23 cellular contexts compared by ENCODE assay signal in the genomic region with DNA sequence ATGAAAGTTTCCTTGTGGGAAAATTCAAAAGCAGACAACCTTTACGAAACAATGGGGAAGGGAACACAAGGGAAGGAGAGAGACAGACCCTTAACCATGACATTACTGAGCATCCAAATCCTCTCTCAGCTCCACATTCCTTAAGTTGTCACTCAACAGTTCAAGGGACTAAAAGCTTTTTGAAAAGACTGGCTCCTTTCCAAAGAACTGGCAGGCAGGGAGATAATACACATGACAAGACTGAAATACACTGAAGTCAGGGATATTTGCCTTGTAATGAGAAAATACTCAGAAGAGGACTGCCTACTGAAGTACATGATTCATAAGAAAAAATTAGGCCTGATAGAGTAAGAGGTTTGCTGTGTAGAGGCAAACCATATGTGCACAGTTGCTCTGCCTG.
"Had no signal": no experiment of that assay in that cellular context is flagged by ENCODE, and none has a peak within 500 bp of the region (broad histone marks: within the 10 kb centered on the region; RNA-seq: fewer than 3 reads in every experiment).

No MANE protein-coding gene starts in this region.

- DNase-seq: effector CD4-positive, alpha-beta T cell; endodermal cell; erythroblast; foreskin melanocyte; head of caudate nucleus; kidney; left cardiac atrium; left ventricle myocardium inferior; mesenchymal stem cell; midbrain; naive B cell; psoas muscle; retina; right lobe of liver; spleen; stimulated activated CD4-positive, alpha-beta T cell treated with anti-CD3 and anti-CD28 coated beads, Interleukin-15, amount 100 ng/mL, for 24 hours; stimulated activated CD4-positive, alpha-beta T cell treated with anti-CD3 and anti-CD28 coated beads, Interleukin-1b, Interleukin-23, amount 100 ng/mL, for 48 hours; stimulated activated CD4-positive, alpha-beta T cell treated with anti-CD3 and anti-CD28 coated beads, Interleukin-4, amount 100 ng/mL, for 24 hours; testis; transverse colon had no signal

- FAIRE-seq: endothelial cell of umbilical vein, kidney had no signal

- H3K27ac ChIP-seq: coronary artery, hepatocyte, left ventricle myocardium inferior, psoas muscle, right lobe of liver, spleen, testis, transverse colon had no signal
